In genomic region chr1:64135501-64136245, GRCh38 we compare ENCODE assay signal across 18 cellular contexts.
DNase-seq lines count a peak whose midpoint lies in the region; ATAC-seq, FAIRE-seq and TF ChIP-seq lines count a peak whose summit lies in the region.
"Had no signal": no experiment of that assay in that cellular context is flagged by ENCODE, and none has a peak within 500 bp of the region (broad histone marks: within the 10 kb centered on the region; RNA-seq: fewer than 3 reads in every experiment).

No MANE protein-coding gene starts in this region.

- CTCF ChIA-PET in PC-3 (lab: Charles Lee) = interaction anchor here (0.8 kb wide), 1 partner anchor 201 kb away, joined by 4 read pairs; no protein-coding TSS in a partner anchor

- H3K27me3 ChIP-seq in PC-3 (ENCODE audit: low read length) = no peaks in the 10 kb centered on the region
- H3K27me3 ChIP-seq: BE2C had no signal

- H3K36me3 ChIP-seq in PC-3 (ENCODE audit: low read depth, low read length) = no peaks in the 10 kb centered on the region
- H3K36me3 ChIP-seq: BE2C had no signal

- DNase-seq in GM03348 (ENCODE audit: low spot score) = peak; percentile 8
- peak; percentile 54 for DNase-seq in PC-3
- peak; percentile 73 for DNase-seq in fibroblast of mammary gland (ENCODE audit: low read depth)
- no peak for DNase-seq in omental fat pad (ENCODE audit: low spot score)
- no peak for DNase-seq in NCI-H187 (lab: John Stamatoyannopoulos, UW)
- no peak for DNase-seq in germinal center (ENCODE audit: low spot score)
- no peak for DNase-seq in frontal cortex (ENCODE audit: low spot score in 2 of 2)
- DNase-seq: BE2C; CD4-positive, alpha-beta memory T cell; DMS79; GOT3; NCI-H1417; NCI-H2029 treated with DMSO at 0.1 percent for 48 hours; NCI-H526; OCI-M1 had no signal

- H3K9me3 ChIP-seq in PC-3 (ENCODE audit: low read length) = no peaks in the 10 kb centered on the region
- H3K9me3 ChIP-seq: BE2C had no signal

- no peaks in the 10 kb centered on the region for H4K20me1 ChIP-seq in PC-3 (ENCODE audit: low read length)

- H3K4me1 ChIP-seq in PC-3 (ENCODE audit: insufficient read depth, low read length) = peaks cover 42% of the 10 kb centered on the region
- H3K4me1 ChIP-seq: BE2C had no signal

- H3K79me2 ChIP-seq in PC-3 (ENCODE audit: low read length) = no peaks in the 10 kb centered on the region

- no peaks in the 10 kb centered on the region for H3F3A ChIP-seq in PC-3 (ENCODE audit: low read length, unreplicated experiment)

- H3K4me3 ChIP-seq in PC-3 (ENCODE audit: low read length) (no peak overlapping the region), fibroblast of mammary gland (ENCODE audit: control insufficient read depth, low read depth, low read length) (no peak overlapping the region)
- H3K4me3 ChIP-seq: SK-N-MC had no signal

- no TSS peak for BruUV-seq in PC-3 (replicated peaks; lab: Mats Ljungman, UMichigan)

- H3K27ac ChIP-seq in PC-3 (ENCODE audit: low read length) = peak overlapping the region; percentile 43

- no peak overlapping the region for H2AFZ ChIP-seq in PC-3 (ENCODE audit: low read length)

- no peak for FAIRE-seq in frontal cortex (lab: Jason Lieb, UNC)
- FAIRE-seq: GM12891 had no signal

- peak overlapping the region; percentile 11; the same call in 1 of the 2 replicates for H3K4me2 ChIP-seq in PC-3 (ENCODE audit: low read length)

- no peak overlapping the region for H3K9ac ChIP-seq in PC-3 (ENCODE audit: low read length)

- no peaks in the 10 kb centered on the region for H3K9me2 ChIP-seq in PC-3 (replicated peaks; ENCODE audit: low read length)

- TF ChIP-seq CTCF in PC-3 (conservative IDR thresholded peaks at IDR 0.05; ENCODE audit: low read depth, low read length) (no peak), fibroblast of mammary gland (conservative IDR thresholded peaks at IDR 0.05; ENCODE audit: control insufficient read depth, insufficient read depth, low read depth, low read length) (no peak), omental fat pad (IDR thresholded peaks at IDR 0.05) (no peak)

- POLR2A ChIA-PET in PC-3 (lab: Charles Lee; ENCODE audit: unreplicated experiment) = no interaction called here

- intact Hi-C loops in PC-3 (cut with micrococcal nuclease) = loop anchor here (2.0 to 5.0 kb wide), 4 partner anchors 93 to 519 kb away; no protein-coding TSS in a partner anchor

- no peak for ATAC-seq in PC-3
- ATAC-seq in omental fat pad (ENCODE audit: low FRiP score) = peak; percentile 49
- ATAC-seq in GM21447 (IDR thresholded peaks at IDR 0.05; ENCODE audit: unreplicated experiment) = no peak

Comparison
In these comparisons a context has a peak if more than half of its experiments do, and no peak if none do; other contexts are left out.
1. DNase-seq: peak in GM03348 (single experiment), PC-3 (single experiment) and fibroblast of mammary gland (single experiment); none in omental fat pad (single experiment), NCI-H187 (0 of 2), germinal center (single experiment) and frontal cortex (0 of 2).